ENCODE assay signal across 16 cellular contexts in genomic region chr18:75130591-75131274, GRCh38.
A peak's percentile ranks its signal among the peaks of the same experiment; 100 is the strongest.
DNase-seq lines count a peak whose midpoint lies in the region; ATAC-seq and TF ChIP-seq lines count a peak whose summit lies in the region.
"Had no signal": no experiment of that assay in that cellular context is flagged by ENCODE, and none has a peak within 500 bp of the region (broad histone marks: within the 10 kb centered on the region; RNA-seq: fewer than 3 reads in every experiment).

No MANE protein-coding gene starts in this region.

- H3K9me3 Mint-ChIP-seq in CD4-positive, alpha-beta T cell: no peaks in the 10 kb centered on the region
- H3K9me3 Mint-ChIP-seq: CD8-positive, alpha-beta memory T cell had no signal

- no peak for TF ChIP-seq EP300 in ovary (IDR thresholded peaks at IDR 0.05)

- H3K27me3 ChIP-seq in BJ (ENCODE audit: control insufficient read depth, insufficient read depth, low read length) (peaks cover 2% of the 10 kb centered on the region; the same call in 1 of the 2 replicates), fibroblast of lung (ENCODE audit: control insufficient read depth, insufficient read depth, low read length) (no peaks in the 10 kb centered on the region), ovary (no peaks in the 10 kb centered on the region)
- no peaks in the 10 kb centered on the region for H3K27me3 ChIP-seq in CD4-positive, alpha-beta T cell (ENCODE audit: control insufficient read depth, insufficient read depth, low read length)

- H3K36me3 ChIP-seq in BJ (ENCODE audit: control insufficient read depth, insufficient read depth, low read length): no peaks in the 10 kb centered on the region
- H3K36me3 ChIP-seq in fibroblast of lung (ENCODE audit: control insufficient read depth, insufficient read depth, low read length): no peaks in the 10 kb centered on the region
- H3K36me3 ChIP-seq in ovary: no peaks in the 10 kb centered on the region

- H3K4me1 ChIP-seq in fibroblast of lung (ENCODE audit: control insufficient read depth, extremely low read depth, insufficient read depth, low read length): no peaks in the 10 kb centered on the region
- no peaks in the 10 kb centered on the region for H3K4me1 ChIP-seq in ovary (ENCODE audit: insufficient read depth)
- H3K4me1 ChIP-seq: parathyroid adenoma had no signal

- H3K4me3 ChIP-seq in BJ (ENCODE audit: low read depth, low read length) (no peak overlapping the region), fibroblast of lung (replicated peaks in 1 of 4; ENCODE audit: control extremely low read depth in 1 of 4, insufficient read depth in 1 of 4, low read depth in 3 of 4, low read length in 4 of 4) (peak overlapping the region in 2 of 4 experiments; percentile 39 to 44), ovary (no peak overlapping the region)

- no peak for TF ChIP-seq POLR2A in ovary (IDR thresholded peaks at IDR 0.05)

- no peaks in the 10 kb centered on the region for H4K20me1 ChIP-seq in fibroblast of lung (ENCODE audit: control insufficient read depth, extremely low read depth, insufficient read depth, low read length)

- intact Hi-C loops in sciatic nerve (cut with DNase I) (no loop called here), ovary (cut with DNase I) (no loop called here)
- intact Hi-C loops in CD4-positive, alpha-beta T cell (cut with DNase I, micrococcal nuclease): no loop called here

- H3K4me3 Mint-ChIP-seq in CD4-positive, alpha-beta T cell: no peak overlapping the region
- H3K4me3 Mint-ChIP-seq: CD8-positive, alpha-beta memory T cell had no signal

- no peak overlapping the region for H3K27ac Mint-ChIP-seq in CD4-positive, alpha-beta T cell

- POLR2A ChIA-PET in BJ (lab: Charles Lee): no interaction called here
- POLR2A ChIA-PET in CD4-positive, alpha-beta T cell (lab: Charles Lee): no interaction called here

- H2AFZ ChIP-seq in fibroblast of lung (ENCODE audit: low read length): no peak overlapping the region
- H2AFZ ChIP-seq: parathyroid adenoma had no signal

- H3K4me2 ChIP-seq in fibroblast of lung (ENCODE audit: extremely low read depth, insufficient read depth, low read length): peak overlapping the region; percentile 3

- DNase-seq in BJ (ENCODE audit: low read depth): peak; percentile 2
- DNase-seq in OCI-M1 (lab: John Stamatoyannopoulos, UW): peak; percentile 8
- DNase-seq in fibroblast of lung (ENCODE audit: low read depth in 2 of 2): peak in 1 of 2 donors; percentile 36
- no peak for DNase-seq in sciatic nerve (ENCODE audit: low spot score)
- no peak for DNase-seq in cerebellar cortex (ENCODE audit: low spot score)
- no peak for DNase-seq in ovary
- DNase-seq in CD4-positive, alpha-beta T cell: no peak
- DNase-seq: CD8-positive, alpha-beta memory T cell; MM.1S; NCI-H2107; NCI-H82; stimulated activated CD4-positive, alpha-beta T cell treated with anti-CD3 and anti-CD28 coated beads, Interleukin-4, amount 100 ng/mL, for 24 hours; stimulated activated naive CD4-positive, alpha-beta T cell treated with Interleukin-2 at 50 U/mL for 16 hours had no signal

- CTCF ChIA-PET in BJ (lab: Yijun Ruan, JAX): interaction anchor here (0.6 to 1.2 kb wide), 4 partner anchors 125 to 1218 kb away, joined by 3 read pairs; no protein-coding TSS in a partner anchor
- CTCF ChIA-PET in CD4-positive, alpha-beta T cell (lab: Charles Lee): no interaction called here

- no peaks in the 10 kb centered on the region for H3K36me3 Mint-ChIP-seq in CD4-positive, alpha-beta T cell (ENCODE audit: low read depth)
- H3K36me3 Mint-ChIP-seq: CD8-positive, alpha-beta memory T cell had no signal

- no peaks in the 10 kb centered on the region for H3K79me2 ChIP-seq in fibroblast of lung (ENCODE audit: control insufficient read depth, insufficient read depth, low read length)
- H3K79me2 ChIP-seq: parathyroid adenoma had no signal

- WGBS in ovary, 3 donors: 47 to 58% (median 51%) methylated on average over 13 of the region's 13 CpGs

- H3K27me3 Mint-ChIP-seq in CD4-positive, alpha-beta T cell: no peaks in the 10 kb centered on the region

- H3K9me3 ChIP-seq in fibroblast of lung (ENCODE audit: control insufficient read depth, insufficient read depth, low read depth, low read length): no peaks in the 10 kb centered on the region
- no peaks in the 10 kb centered on the region for H3K9me3 ChIP-seq in ovary
- no peaks in the 10 kb centered on the region for H3K9me3 ChIP-seq in CD4-positive, alpha-beta T cell (ENCODE audit: control insufficient read depth, low read length)

- H3K9ac ChIP-seq in fibroblast of lung (ENCODE audit: insufficient read depth, low read length): no peak overlapping the region
- H3K9ac ChIP-seq: parathyroid adenoma had no signal

- TF ChIP-seq CTCF in BJ (IDR thresholded peaks at IDR 0.05; ENCODE audit: insufficient read depth, low read depth, low read length): peak; percentile 37; the same call in 1 of the 2 replicates
- peak; percentile 29 to 47 for TF ChIP-seq CTCF in fibroblast of lung (conservative IDR thresholded peaks at IDR 0.05 in 1 of 2, IDR thresholded peaks at IDR 0.05 in 1 of 2; ENCODE audit: low read depth in 1 of 2, low read length in 2 of 2)
- no peak for TF ChIP-seq CTCF in ovary (IDR thresholded peaks at IDR 0.05)
- no peak for TF ChIP-seq CTCF in CD4-positive, alpha-beta T cell (IDR thresholded peaks at IDR 0.05)

- no peak overlapping the region for H3K27ac ChIP-seq in fibroblast of lung (ENCODE audit: insufficient read depth, low read length)
- no peak overlapping the region for H3K27ac ChIP-seq in ovary
- H3K27ac ChIP-seq in CD4-positive, alpha-beta T cell (ENCODE audit: low read depth, low read length): no peak overlapping the region
- H3K27ac ChIP-seq: parathyroid adenoma, VCaP had no signal

- no peaks in the 10 kb centered on the region for H3K4me1 Mint-ChIP-seq in CD4-positive, alpha-beta T cell (ENCODE audit: low read depth)

- ATAC-seq in sciatic nerve (peak; percentile 63), GM19035 (IDR thresholded peaks at IDR 0.05; ENCODE audit: unreplicated experiment) (no peak)
- ATAC-seq in CD4-positive, alpha-beta T cell (ENCODE audit: poor library complexity): no peak

Comparison
In these comparisons a context has a peak if more than half of its experiments do, and no peak if none do; other contexts are left out.
1. DNase-seq: peak in BJ (single experiment) and OCI-M1 (single experiment); none in sciatic nerve (single experiment), cerebellar cortex (single experiment), ovary (0 of 5) and CD4-positive, alpha-beta T cell (0 of 10).
2. CTCF ChIP-seq: peak in BJ (single experiment) and fibroblast of lung (2 of 2); none in ovary (0 of 3) and CD4-positive, alpha-beta T cell (single experiment).